ENCODE assay signal across 1 cellular context in genomic region chr5:132386644-132387286, GRCh38.
TF ChIP-seq lines count a peak whose summit lies in the region.

No MANE protein-coding gene starts in this region.

TF ChIP-seq in HepG2, 621 proteins besides CTCF, POLR2A, EP300 and RAD21 (continued from another document and continues in another):
- TF ChIP-seq ZNF572 (CRISPR knock-in tag; IDR thresholded peaks at IDR 0.05) (0 out of 2 replicates have a peak, but pooled peaks have one; percentile 28), ZNF775 (CRISPR knock-in tag; IDR thresholded peaks at IDR 0.05; ENCODE audit: borderline replicate concordance) (no peak), FOXM1 (CRISPR knock-in tag; IDR thresholded peaks at IDR 0.05) (no peak), ZNF619 (CRISPR knock-in tag; IDR thresholded peaks at IDR 0.05) (peak; percentile 81; the same call in 1 of the 2 replicates), KLF15 (CRISPR knock-in tag; IDR thresholded peaks at IDR 0.05; ENCODE audit: borderline replicate concordance) (no peak), HNRNPH1 (optimal IDR thresholded peaks at IDR 0.05; ENCODE audit: low read depth, low read length) (no peak), ZNF660 (CRISPR knock-in tag; IDR thresholded peaks at IDR 0.05; ENCODE audit: borderline replicate concordance, low read depth) (no peak), ZNF414 (CRISPR knock-in tag; IDR thresholded peaks at IDR 0.05) (no peak), KDM3A (CRISPR knock-in tag; IDR thresholded peaks at IDR 0.05; ENCODE audit: low read depth) (no peak), MNT (IDR thresholded peaks at IDR 0.05) (no peak), ZNF614 (CRISPR knock-in tag; IDR thresholded peaks at IDR 0.05; ENCODE audit: borderline replicate concordance) (peak; percentile 68; the same call in 1 of the 2 replicates), SALL2 (CRISPR knock-in tag; IDR thresholded peaks at IDR 0.05) (no peak), MTA3 (CRISPR knock-in tag; IDR thresholded peaks at IDR 0.05) (no peak), BRCA1 (CRISPR knock-in tag; IDR thresholded peaks at IDR 0.05) (no peak), THAP11 (CRISPR knock-in tag; IDR thresholded peaks at IDR 0.05) (no peak), ELF4 (CRISPR knock-in tag; IDR thresholded peaks at IDR 0.05; ENCODE audit: borderline replicate concordance) (no peak), FOXA1 (IDR thresholded peaks at IDR 0.05) (no peak), FOXA1 (CRISPR knock-in tag; IDR thresholded peaks at IDR 0.05) (no peak), ZNF800 (CRISPR knock-in tag; IDR thresholded peaks at IDR 0.05) (no peak), FLYWCH1 (CRISPR knock-in tag; IDR thresholded peaks at IDR 0.05) (no peak), AHDC1 (CRISPR knock-in tag; IDR thresholded peaks at IDR 0.05; ENCODE audit: borderline replicate concordance) (no peak), CHD4 (IDR thresholded peaks at IDR 0.05; ENCODE audit: borderline replicate concordance, low read length) (no peak), ZNF513 (CRISPR knock-in tag; conservative IDR thresholded peaks at IDR 0.05) (no peak), DMTF1 (CRISPR knock-in tag; IDR thresholded peaks at IDR 0.05) (no peak), ZMYM4 (CRISPR knock-in tag; IDR thresholded peaks at IDR 0.05) (0 out of 2 replicates have a peak, but pooled peaks have one; percentile 39), CHD2 (IDR thresholded peaks at IDR 0.05; ENCODE audit: low read depth, low read length) (no peak), REPIN1 (CRISPR knock-in tag; IDR thresholded peaks at IDR 0.05; ENCODE audit: borderline replicate concordance, low read depth) (peak; percentile 28; the same call in 1 of the 2 replicates), PTBP1 (IDR thresholded peaks at IDR 0.05; ENCODE audit: low read depth, low read length, poor library complexity, severe bottlenecking) (no peak), SALL1 (CRISPR knock-in tag; IDR thresholded peaks at IDR 0.05) (peak; percentile 71), ZNF263 (CRISPR knock-in tag; IDR thresholded peaks at IDR 0.05) (peak; percentile 72), ZXDC (CRISPR knock-in tag; IDR thresholded peaks at IDR 0.05) (no peak), ZNF552 (CRISPR knock-in tag; IDR thresholded peaks at IDR 0.05; ENCODE audit: borderline replicate concordance) (no peak), ZNF569 (CRISPR knock-in tag; IDR thresholded peaks at IDR 0.05; ENCODE audit: borderline replicate concordance) (no peak), ZFP1 (CRISPR knock-in tag; IDR thresholded peaks at IDR 0.05) (no peak), HCFC1 (IDR thresholded peaks at IDR 0.05; ENCODE audit: low read depth, low read length) (no peak), UBTF (CRISPR knock-in tag; IDR thresholded peaks at IDR 0.05) (peak; percentile 34; the same call in 1 of the 2 replicates), DZIP1 (CRISPR knock-in tag; IDR thresholded peaks at IDR 0.05) (no peak), ZNF570 (CRISPR knock-in tag; IDR thresholded peaks at IDR 0.05; ENCODE audit: borderline replicate concordance) (no peak), ELF3 (CRISPR knock-in tag; IDR thresholded peaks at IDR 0.05) (no peak), ZNF230 (CRISPR knock-in tag; IDR thresholded peaks at IDR 0.05) (no peak), ZNF326 (CRISPR knock-in tag; IDR thresholded peaks at IDR 0.05; ENCODE audit: borderline replicate concordance) (no peak)
